In genomic region chr16:57775661-57776469, GRCh38 we compare ENCODE assay signal across 7 cellular contexts. TPM values are rescaled to one million over a fixed set of nuclear protein-coding genes. Genes with fewer than 3 reads are reported as not detected.
DNase-seq lines count a peak whose midpoint lies in the region; ATAC-seq, FAIRE-seq and TF ChIP-seq lines count a peak whose summit lies in the region.

No MANE protein-coding gene starts in this region.

- H3K27ac Mint-ChIP-seq in natural killer cell, result no peak overlapping the region

- 46 to 62% (median 61%) methylated on average over 22 to 23 of the region's 23 CpGs for WGBS in small intestine, 3 donors

- H3K9me3 ChIP-seq in HCT116 (ENCODE audit: control insufficient read depth in 1 of 2, insufficient read depth in 1 of 2, low read depth in 1 of 2, low read length in 2 of 2) (no peaks in the 10 kb centered on the region), NT2/D1 (ENCODE audit: insufficient read depth, low read length) (peaks cover 4% of the 10 kb centered on the region; the same call in 1 of the 2 replicates), small intestine (ENCODE audit: control insufficient read depth, low read depth) (no peaks in the 10 kb centered on the region)
- no peaks in the 10 kb centered on the region for H3K9me3 ChIP-seq in effector memory CD4-positive, alpha-beta T cell (ENCODE audit: control insufficient read depth, low read length)

- RAD21 ChIA-PET in HCT116 (lab: Charles Lee; ENCODE audit: low non-redundant PET in 1 of 2, low total read pairs in 2 of 2, uncharacterized antibody in 2 of 2, unreplicated experiment in 2 of 2), result no interaction called here

- H3K27ac ChIP-seq in HCT116 (ENCODE audit: low read depth, low read length), result no peak overlapping the region
- H3K27ac ChIP-seq in small intestine (ENCODE audit: low read depth in 1 of 2, low read length in 1 of 2), result no peak overlapping the region
- H3K27ac ChIP-seq in effector memory CD4-positive, alpha-beta T cell (ENCODE audit: insufficient read depth, low read length, poor library complexity, severe bottlenecking), result no peak overlapping the region

- TF ChIP-seq POLR2A in HCT116 (IDR thresholded peaks at IDR 0.05; ENCODE audit: borderline replicate concordance, extremely low read depth, insufficient read depth, insufficient read length), result no peak

- H2AFZ ChIP-seq in HCT116 (ENCODE audit: low read depth, low read length, poor library complexity, severe bottlenecking), result no peak overlapping the region

- no peaks in the 10 kb centered on the region for H3K36me3 Mint-ChIP-seq in natural killer cell

- H3K4me1 Mint-ChIP-seq in natural killer cell, result no peaks in the 10 kb centered on the region

- POLR2A ChIA-PET in HCT116 (lab: Charles Lee), result no interaction called here

- TF ChIP-seq CTCF in HCT116 (IDR thresholded peaks at IDR 0.05 in 2 of 3, conservative IDR thresholded peaks at IDR 0.05 in 1 of 3; ENCODE audit: borderline replicate concordance in 1 of 3, insufficient read depth in 1 of 3, low read depth in 2 of 3, low read length in 2 of 3) (peak; percentile 24 to 60 (median 31); a peak in 4 of 6 replicates), natural killer cell (IDR thresholded peaks at IDR 0.05) (no peak)

- CTCF ChIA-PET in HCT116 (lab: Charles Lee), result no interaction called here

- no peak overlapping the region for H3K4me2 ChIP-seq in HCT116 (ENCODE audit: low read length)

- intact Hi-C loops in HCT116 (cut with micrococcal nuclease) (no loop called here), head of caudate nucleus (cut with DNase I) (no loop called here), natural killer cell (cut with micrococcal nuclease) (no loop called here)

- H3K27me3 Mint-ChIP-seq in natural killer cell (ENCODE audit: low read depth in 2 of 2), result no peaks in the 10 kb centered on the region

- H3K4me1 ChIP-seq in HCT116 (ENCODE audit: control insufficient read depth in 1 of 2, insufficient read depth in 2 of 2, low read length in 2 of 2) (peaks cover 15 to 18% of the 10 kb centered on the region in 2 experiments), NT2/D1 (ENCODE audit: insufficient read depth, insufficient read length) (peaks cover 15% of the 10 kb centered on the region), small intestine (ENCODE audit: control insufficient read depth in 2 of 2, insufficient read depth in 1 of 2, low read depth in 1 of 2, low read length in 1 of 2) (no peaks in the 10 kb centered on the region)
- no peaks in the 10 kb centered on the region for H3K4me1 ChIP-seq in effector memory CD4-positive, alpha-beta T cell (ENCODE audit: control insufficient read depth, insufficient read depth, low read length, poor library complexity, severe bottlenecking)

- H3K4me3 ChIP-seq in HCT116 (replicated peaks in 1 of 2; ENCODE audit: low read depth in 1 of 2, low read length in 2 of 2), result no peak overlapping the region
- no peak overlapping the region for H3K4me3 ChIP-seq in NT2/D1 (ENCODE audit: insufficient read length, low read depth)
- H3K4me3 ChIP-seq in small intestine (ENCODE audit: low read depth in 1 of 2, low read length in 2 of 2), result no peak overlapping the region
- H3K4me3 ChIP-seq in effector memory CD4-positive, alpha-beta T cell (ENCODE audit: insufficient read depth, low read depth, low read length, poor library complexity, severe bottlenecking), result no peak overlapping the region

- no peaks in the 10 kb centered on the region for H3K9me2 ChIP-seq in HCT116 (ENCODE audit: insufficient read depth)

- H3K36me3 ChIP-seq in HCT116 (ENCODE audit: control insufficient read depth in 1 of 2, insufficient read depth in 2 of 2, low read length in 2 of 2), result no peaks in the 10 kb centered on the region
- H3K36me3 ChIP-seq in NT2/D1 (ENCODE audit: insufficient read depth, insufficient read length, low read length), result peaks cover 20% of the 10 kb centered on the region
- H3K36me3 ChIP-seq in small intestine (ENCODE audit: control insufficient read depth in 2 of 2, insufficient read depth in 2 of 2, low read length in 2 of 2), result peaks cover 0 to 9% of the 10 kb centered on the region in 2 donors
- no peaks in the 10 kb centered on the region for H3K36me3 ChIP-seq in effector memory CD4-positive, alpha-beta T cell (ENCODE audit: control insufficient read depth, insufficient read depth, low read length)

- FAIRE-seq in small intestine (lab: Jason Lieb, UNC), result no peak

- H3K9ac ChIP-seq in HCT116 (ENCODE audit: low read length), result no peak overlapping the region
- peak overlapping the region; percentile 71 for H3K9ac ChIP-seq in NT2/D1 (ENCODE audit: insufficient read length, low read depth)

- H3K27me3 ChIP-seq in HCT116 (ENCODE audit: insufficient read depth, low read length) (no peaks in the 10 kb centered on the region), NT2/D1 (ENCODE audit: insufficient read depth, insufficient read length) (no peaks in the 10 kb centered on the region), small intestine (ENCODE audit: control insufficient read depth in 2 of 2, insufficient read depth in 2 of 2, low read length in 2 of 2) (no peaks in the 10 kb centered on the region)
- no peaks in the 10 kb centered on the region for H3K27me3 ChIP-seq in effector memory CD4-positive, alpha-beta T cell (replicated peaks; ENCODE audit: control insufficient read depth, insufficient read depth, low read length, poor library complexity, severe bottlenecking)

- H3K4me3 Mint-ChIP-seq in natural killer cell, result no peak overlapping the region

- no peak for DNase-seq in HCT116 (ENCODE audit: low read depth, low spot score)
- peak; percentile 94 for DNase-seq in NT2/D1 (ENCODE audit: low read depth, low spot score)
- DNase-seq in head of caudate nucleus, result peak in 41 of 42 donors; percentile 48 to 89 (median 71)
- DNase-seq in small intestine, result peak; percentile 65
- DNase-seq in effector memory CD4-positive, alpha-beta T cell, result no peak
- DNase-seq in natural killer cell, result no peak

- H4K20me1 ChIP-seq in HCT116 (ENCODE audit: insufficient read depth), result no peaks in the 10 kb centered on the region

- ATAC-seq in HCT116 (peak; percentile 66), GM21381 (IDR thresholded peaks at IDR 0.05; ENCODE audit: unreplicated experiment) (no peak), natural killer cell (no peak)

- no peaks in the 10 kb centered on the region for H3K79me2 ChIP-seq in HCT116 (ENCODE audit: insufficient read depth, low read length)

- no peaks in the 10 kb centered on the region for H3K9me3 Mint-ChIP-seq in natural killer cell

- TF ChIP-seq RAD21 in HCT116 (IDR thresholded peaks at IDR 0.05; ENCODE audit: low read depth), result no peak; the same call in none of the 2 replicates

- no TSS peak for BruUV-seq in HCT116 (replicated peaks; lab: Mats Ljungman, UMichigan)

TF ChIP-seq in HCT116, 20 proteins besides CTCF, POLR2A, EP300 and RAD21 (continues in another document):
- TF ChIP-seq REST (IDR thresholded peaks at IDR 0.05; ENCODE audit: low read depth) (no peak), SP1 (IDR thresholded peaks at IDR 0.05; ENCODE audit: low read depth) (no peak), MAX (IDR thresholded peaks at IDR 0.05) (no peak), ZFX (IDR thresholded peaks at IDR 0.05) (no peak), CBX3 (IDR thresholded peaks at IDR 0.05; ENCODE audit: low read depth) (no peak), JUND (IDR thresholded peaks at IDR 0.05) (no peak), SIN3A (IDR thresholded peaks at IDR 0.05; ENCODE audit: low read depth) (no peak), ATF3 (IDR thresholded peaks at IDR 0.05) (no peak), SRF (IDR thresholded peaks at IDR 0.05; ENCODE audit: low read depth) (no peak), ELF1 (IDR thresholded peaks at IDR 0.05; ENCODE audit: borderline replicate concordance, low read depth) (no peak), YY1 (IDR thresholded peaks at IDR 0.05; ENCODE audit: extremely low read depth, insufficient replicate concordance, low read depth, low read length) (no peak), EGR1 (IDR thresholded peaks at IDR 0.05; ENCODE audit: low read depth) (no peak), POLR2AphosphoS5 (IDR thresholded peaks at IDR 0.05; ENCODE audit: low read depth, low read length) (no peak)

RNA-seq across cellular contexts. Expression of gene KIFC3, which starts 26.4 kb away (rescaled TPM):
- total RNA-seq in HCT116 (2021; ENCODE audit: unreplicated experiment) (31.9 TPM), natural killer cell (100 to 1,000 TPM in 1 of 3 donors, 10 to 100 TPM in 2; 54.2 to 106 (median 84.9) TPM)
- polyA plus RNA-seq in HCT116 (2012), result 28.9 and 41.1 TPM in 2 replicates
- polyA plus RNA-seq in small intestine, result 100 to 1,000 TPM in 2 of 3 donors, 10 to 100 TPM in 1; 12.8 to 237 (median 173) TPM

RNA-seq across cellular contexts. Expression of gene KATNB1, which starts 40.3 kb away (rescaled TPM):
- total RNA-seq in HCT116 (2021; ENCODE audit: unreplicated experiment) (32.2 TPM), natural killer cell (10 to 100 TPM; 23.6 to 34.3 (median 29.7) TPM)
- 31.0 and 31.3 TPM in 2 replicates for polyA plus RNA-seq in HCT116 (2012)
- 10 to 100 TPM in 1 of 3 donors, 1 to 10 TPM in 2; 9.6 to 19.3 (median 9.7) TPM for polyA plus RNA-seq in small intestine

Comparison
In these comparisons a context has a peak if more than half of its experiments do, and no peak if none do; other contexts are left out.
1. DNase-seq: peak in NT2/D1 (single experiment), head of caudate nucleus (41 of 42) and small intestine (single experiment); none in HCT116 (single experiment), effector memory CD4-positive, alpha-beta T cell (0 of 3) and natural killer cell (single experiment).